14 cellular contexts compared by ENCODE assay signal in genomic region chr16:23145608-23146007, GRCh38. TPM values are rescaled to one million over a fixed set of nuclear protein-coding genes. Genes with fewer than 3 reads are reported as not detected.
DNase-seq lines count a peak whose midpoint lies in the region; ATAC-seq and TF ChIP-seq lines count a peak whose summit lies in the region.
"Had no signal": no experiment of that assay in that cellular context is flagged by ENCODE, and none has a peak within 500 bp of the region (broad histone marks: within the 10 kb centered on the region; RNA-seq: fewer than 3 reads in every experiment).

No MANE protein-coding gene starts in this region.

- peaks cover 47% of the 10 kb centered on the region for H3K4me1 Mint-ChIP-seq in endodermal cell

- peak overlapping the region; percentile 24 for H3K27ac Mint-ChIP-seq in endodermal cell

- H3K9me3 ChIP-seq in BLaER1 treated with 17β-estradiol and CSF1 and Interleukin-3, amounts not matched to agents 10 nM and 100 nM (replicated peaks in 1 of 11), result no peaks in the 10 kb centered on the region
- no peaks in the 10 kb centered on the region for H3K9me3 ChIP-seq in endodermal cell (ENCODE audit: control insufficient read depth, low read length)
- H3K9me3 ChIP-seq: adrenal gland had no signal

- H3K27ac ChIP-seq in BLaER1 treated with 17β-estradiol and CSF1 and Interleukin-3, amounts not matched to agents 10 nM and 100 nM, result no peak overlapping the region
- H3K27ac ChIP-seq in endodermal cell (ENCODE audit: low read depth, low read length), result no peak overlapping the region
- H3K27ac ChIP-seq: adrenal gland had no signal

- no peak overlapping the region for H3K9ac ChIP-seq in BLaER1 treated with 17β-estradiol and CSF1 and Interleukin-3, amounts not matched to agents 10 nM and 100 nM
- H3K9ac ChIP-seq in endodermal cell (ENCODE audit: extremely low read depth, low read length, poor library complexity, severe bottlenecking), result no peak overlapping the region

- H3K27me3 ChIP-seq in BLaER1 treated with 17β-estradiol and CSF1 and Interleukin-3, amounts not matched to agents 10 nM and 100 nM, result no peaks in the 10 kb centered on the region
- peaks cover 8% of the 10 kb centered on the region for H3K27me3 ChIP-seq in endodermal cell (ENCODE audit: control insufficient read depth, insufficient read depth, low read length, poor library complexity, severe bottlenecking)
- H3K27me3 ChIP-seq: adrenal gland had no signal

- peaks cover 8% of the 10 kb centered on the region for H3K27me3 Mint-ChIP-seq in endodermal cell (ENCODE audit: insufficient read depth)

- H3K36me3 Mint-ChIP-seq in endodermal cell (ENCODE audit: low read depth), result peaks cover 2% of the 10 kb centered on the region
- H3K36me3 Mint-ChIP-seq: CD14-positive monocyte had no signal

- 66 to 79% methylated on average over 3 of the region's 3 CpGs for WGBS in endodermal cell (ENCODE audit: insufficient coverage in 1 of 2, insufficient read length in 1 of 2), 2 experiments

- ATAC-seq in HG02938 (IDR thresholded peaks at IDR 0.05; ENCODE audit: unreplicated experiment) (no peak), HG03571 (IDR thresholded peaks at IDR 0.05; ENCODE audit: unreplicated experiment) (no peak)

- in situ Hi-C loops in KBM-7 (cut with MboI; ENCODE audit: low pct_unique_long_range_greater_than_20kb, low sequenced_read_pairs), result no loop called here

- H3K4me3 Mint-ChIP-seq in endodermal cell, result peak overlapping the region; percentile 18
- H3K4me3 Mint-ChIP-seq: CD14-positive monocyte had no signal

- no peak overlapping the region for H3K4me3 ChIP-seq in BLaER1 treated with 17β-estradiol and CSF1 and Interleukin-3, amounts not matched to agents 10 nM and 100 nM
- H3K4me3 ChIP-seq in endodermal cell (ENCODE audit: low read length), result no peak overlapping the region
- H3K4me3 ChIP-seq: adrenal gland had no signal

- H3K4me1 ChIP-seq in BLaER1 treated with 17β-estradiol and CSF1 and Interleukin-3, amounts not matched to agents 10 nM and 100 nM, result peaks cover 24 to 44% (median 34%) of the 10 kb centered on the region in 10 experiments
- peaks cover 20% of the 10 kb centered on the region for H3K4me1 ChIP-seq in endodermal cell (ENCODE audit: control insufficient read depth, insufficient read depth, low read length)

- H3K4me2 ChIP-seq in BLaER1 treated with 17β-estradiol and CSF1 and Interleukin-3, amounts not matched to agents 10 nM and 100 nM, result peak overlapping the region; percentile 12 to 71 (median 56); a peak in 20 of 22 replicates

- no peaks in the 10 kb centered on the region for H3K36me3 ChIP-seq in BLaER1 treated with 17β-estradiol and CSF1 and Interleukin-3, amounts not matched to agents 10 nM and 100 nM
- H3K36me3 ChIP-seq in endodermal cell (ENCODE audit: control insufficient read depth, insufficient read depth, low read length), result no peaks in the 10 kb centered on the region
- H3K36me3 ChIP-seq: adrenal gland had no signal

- no peaks in the 10 kb centered on the region for H3K9me3 Mint-ChIP-seq in endodermal cell
- H3K9me3 Mint-ChIP-seq: CD14-positive monocyte had no signal

- no peak for TF ChIP-seq CTCF in endodermal cell (conservative IDR thresholded peaks at IDR 0.05)

- peak; percentile 48 for DNase-seq in NCI-H69 (lab: John Stamatoyannopoulos, UW)
- DNase-seq in endodermal cell, result no peak
- peak; percentile 32 for DNase-seq in myocyte (ENCODE audit: low read depth)
- DNase-seq in hepatic stellate cell (ENCODE audit: low spot score), result no peak
- DNase-seq in KBM-7, result no peak
- DNase-seq: MV-4-11, NCI-H524 treated with DMSO at 0.1 percent for 48 hours had no signal

- H4K20me1 ChIP-seq in BLaER1 treated with 17β-estradiol and CSF1 and Interleukin-3, amounts not matched to agents 10 nM and 100 nM, result peaks cover 25 to 79% (median 52%) of the 10 kb centered on the region in 11 experiments; a peak in 17 of 22 replicates

RNA-seq across cellular contexts. Expression of gene USP31, which starts 3.6 kb away (rescaled TPM):
- total RNA-seq in endodermal cell, result 10 to 100 TPM; 19.9 to 22.1 TPM
- 5.9 TPM for polyA plus RNA-seq in endodermal cell (2013, experiment 1 of 2)
- polyA plus RNA-seq in endodermal cell (2013, experiment 2 of 2), result 5.8 TPM
- total RNA-seq in myocyte, result 4.0 and 4.9 TPM in 2 replicates
- 2.8 TPM for polyA plus RNA-seq in myocyte (2012)

RNA-seq across cellular contexts. Expression of gene SCNN1G, which starts 36.9 kb away (rescaled TPM):
- under 1 TPM in 1 of 2 donors, not detected in 1; 0.09 TPM for total RNA-seq in endodermal cell
- 0.18 TPM for polyA plus RNA-seq in endodermal cell (2013, experiment 1 of 2)
- not detected for polyA plus RNA-seq in endodermal cell (2013, experiment 2 of 2)
- not detected in 2 replicates for total RNA-seq in myocyte
- not detected for polyA plus RNA-seq in myocyte (2012)
- total RNA-seq: glomerular endothelial cell; T-helper 1 cell treated with Interleukin-12 subunit alpha and Interleukin-12 subunit beta and Interleukin-4 antibody, amounts not matched to agents 30 ng/mL and 1 ng/mL, for 36 hours had no signal
- polyA plus RNA-seq: CD14-positive monocyte had no signal

Comparison
In these comparisons a context has a peak if more than half of its experiments do, and no peak if none do; other contexts are left out.
1. DNase-seq: peak in NCI-H69 (single experiment) and myocyte (single experiment); none in endodermal cell (single experiment), hepatic stellate cell (single experiment) and KBM-7 (single experiment).